Comparison of ENCODE assay signal across 28 cellular contexts in the genomic region with DNA sequence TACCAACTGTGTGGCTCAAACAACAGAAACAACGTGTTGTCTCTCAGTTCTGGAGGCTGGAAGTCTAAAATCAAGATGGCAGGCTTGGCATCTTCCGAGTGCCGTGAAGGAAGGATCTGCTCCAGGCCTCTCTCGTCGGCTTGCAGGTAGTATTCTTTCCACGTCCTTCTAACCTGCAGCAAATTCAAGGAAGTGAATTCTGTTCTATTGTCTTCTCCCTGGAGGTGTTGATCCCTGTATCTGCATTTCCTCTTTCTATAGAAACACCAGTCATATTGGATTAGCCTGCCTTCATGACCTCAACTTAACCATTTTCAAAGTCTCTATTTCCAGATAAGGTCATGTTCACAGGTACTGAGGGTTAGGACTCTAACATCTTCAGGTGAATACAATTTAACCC.
"Had no signal": no experiment of that assay in that cellular context is flagged by ENCODE, and none has a peak within 500 bp of the region (broad histone marks: within the 10 kb centered on the region; RNA-seq: fewer than 3 reads in every experiment).

No MANE protein-coding gene starts in this region.

- H3K27me3 Mint-ChIP-seq: activated CD4-positive, alpha-beta memory T cell treated with anti-CD3 and anti-CD28 coated beads, Interleukin-2, amount 10 ng/mL, durations not matched to agents 7 days and 5 days; activated CD4-positive, alpha-beta T cell treated with anti-CD3 and anti-CD28 coated beads, Interleukin-2, amount 10 ng/mL, durations not matched to agents 7 days and 5 days; activated naive CD8-positive, alpha-beta T cell treated with anti-CD3 and anti-CD28 coated beads for 36 hours; activated naive CD8-positive, alpha-beta T cell treated with anti-CD3 and anti-CD28 coated beads, Interleukin-2, amount 50 U/mL, for 24 hours; activated T-helper 17 cell treated with anti-CD3 and anti-CD28 coated beads, Interleukin-2, amount 50 U/mL, for 72 hours; T-helper 17 cell had no signal

- H3K27ac Mint-ChIP-seq: activated CD4-positive, alpha-beta memory T cell treated with anti-CD3 and anti-CD28 coated beads, Interleukin-2, amount 10 ng/mL, durations not matched to agents 7 days and 5 days; activated CD4-positive, alpha-beta T cell treated with anti-CD3 and anti-CD28 coated beads, Interleukin-2, amount 10 ng/mL, durations not matched to agents 7 days and 5 days; activated naive CD8-positive, alpha-beta T cell treated with anti-CD3 and anti-CD28 coated beads for 36 hours; activated naive CD8-positive, alpha-beta T cell treated with anti-CD3 and anti-CD28 coated beads, Interleukin-2, amount 50 U/mL, for 24 hours; activated T-helper 17 cell treated with anti-CD3 and anti-CD28 coated beads, Interleukin-2, amount 50 U/mL, for 72 hours; T-helper 17 cell; T-helper 2 cell treated with Interferon-gamma antibody and Interleukin-4, amounts not matched to agents 5 μg/mL and 100 μg/mL, for 36 hours had no signal

- H3K27me3 ChIP-seq: adrenal gland, body of pancreas had no signal

- FAIRE-seq: colon, endometrium, endothelial cell of umbilical vein, frontal cortex had no signal

- H3K4me1 Mint-ChIP-seq: activated CD4-positive, alpha-beta memory T cell treated with anti-CD3 and anti-CD28 coated beads, Interleukin-2, amount 10 ng/mL, durations not matched to agents 7 days and 5 days; activated CD4-positive, alpha-beta T cell treated with anti-CD3 and anti-CD28 coated beads, Interleukin-2, amount 10 ng/mL, durations not matched to agents 7 days and 5 days; activated naive CD8-positive, alpha-beta T cell treated with anti-CD3 and anti-CD28 coated beads for 36 hours; activated naive CD8-positive, alpha-beta T cell treated with anti-CD3 and anti-CD28 coated beads, Interleukin-2, amount 50 U/mL, for 24 hours; activated T-helper 17 cell treated with anti-CD3 and anti-CD28 coated beads, Interleukin-2, amount 50 U/mL, for 72 hours; T-helper 17 cell had no signal

- DNase-seq: activated CD4-positive, alpha-beta memory T cell treated with anti-CD3 and anti-CD28 coated beads, Interleukin-2, amount 10 ng/mL, durations not matched to agents 7 days and 5 days; activated CD4-positive, alpha-beta T cell treated with anti-CD3 and anti-CD28 coated beads for 1 hour; activated CD4-positive, alpha-beta T cell treated with anti-CD3 and anti-CD28 coated beads for 4 hours; activated CD4-positive, alpha-beta T cell treated with anti-CD3 and anti-CD28 coated beads, Interleukin-2, amount 10 ng/mL, durations not matched to agents 7 days and 5 days; activated CD4-positive, alpha-beta T cell treated with anti-CD3 and anti-CD28 coated beads, Interleukin-2, amount 50 U/mL, for 4 hours; activated effector memory CD4-positive, alpha-beta T cell treated with Interleukin-2 at 50 U/mL for 16 hours; activated gamma-delta T cell treated with Interleukin-2 at 50 U/mL for 16 hours; activated naive CD4-positive, alpha-beta T cell treated with anti-CD3 and anti-CD28 coated beads, Interleukin-2, amount 50 U/mL, for 16 hours; activated naive CD4-positive, alpha-beta T cell treated with Interleukin-2 at 50 U/mL for 16 hours; activated naive CD8-positive, alpha-beta T cell treated with anti-CD3 and anti-CD28 coated beads for 36 hours; activated naive CD8-positive, alpha-beta T cell treated with anti-CD3 and anti-CD28 coated beads, Interleukin-2, amount 50 U/mL, for 24 hours; activated T-cell treated with anti-CD3 and anti-CD28 coated beads, Interleukin-2, amount 50 U/mL, for 4 hours; adrenal gland; amygdala; aorta; body of pancreas; effector CD8-positive, alpha-beta T cell; foreskin fibroblast; head of caudate nucleus; T-helper 1 cell; T-helper 17 cell had no signal

- H3K27ac ChIP-seq: adrenal gland, body of pancreas, epithelial cell of prostate had no signal

- H3K4me1 ChIP-seq: adrenal gland, body of pancreas had no signal

- H3K4me3 ChIP-seq: adrenal gland, body of pancreas had no signal

- H3K36me3 ChIP-seq: adrenal gland had no signal

- H3K4me3 Mint-ChIP-seq: activated CD4-positive, alpha-beta memory T cell treated with anti-CD3 and anti-CD28 coated beads, Interleukin-2, amount 10 ng/mL, durations not matched to agents 7 days and 5 days; activated CD4-positive, alpha-beta T cell treated with anti-CD3 and anti-CD28 coated beads, Interleukin-2, amount 10 ng/mL, durations not matched to agents 7 days and 5 days; activated naive CD8-positive, alpha-beta T cell treated with anti-CD3 and anti-CD28 coated beads for 36 hours; activated naive CD8-positive, alpha-beta T cell treated with anti-CD3 and anti-CD28 coated beads, Interleukin-2, amount 50 U/mL, for 24 hours; activated T-cell treated with anti-CD3 and anti-CD28 coated beads, Interleukin-2, amount 50 U/mL, for 4 hours; activated T-helper 17 cell treated with anti-CD3 and anti-CD28 coated beads, Interleukin-2, amount 50 U/mL, for 72 hours; T-helper 17 cell; T-helper 2 cell treated with Interferon-gamma antibody and Interleukin-4, amounts not matched to agents 5 μg/mL and 100 μg/mL, for 36 hours had no signal

- ATAC-seq: activated naive CD8-positive, alpha-beta T cell treated with anti-CD3 and anti-CD28 coated beads, Interleukin-2, amount 50 U/mL, for 24 hours; activated T-cell treated with anti-CD3 and anti-CD28 coated beads, Interleukin-2, amount 50 U/mL, for 4 hours; activated T-helper 17 cell treated with anti-CD3 and anti-CD28 coated beads, Interleukin-2, amount 50 U/mL, for 72 hours; body of pancreas; T-helper 17 cell had no signal

- H3K9me3 ChIP-seq: adrenal gland, body of pancreas had no signal

- H3K36me3 Mint-ChIP-seq: activated naive CD8-positive, alpha-beta T cell treated with anti-CD3 and anti-CD28 coated beads for 36 hours had no signal
